In genomic region chr5:113043491-113043931, GRCh38 we compare ENCODE assay signal across 9 cellular contexts.
DNase-seq lines count a peak whose midpoint lies in the region; ATAC-seq and TF ChIP-seq lines count a peak whose summit lies in the region.
"Had no signal": no experiment of that assay in that cellular context is flagged by ENCODE, and none has a peak within 500 bp of the region (broad histone marks: within the 10 kb centered on the region; RNA-seq: fewer than 3 reads in every experiment).

No MANE protein-coding gene starts in this region.

- ATAC-seq in DND-41 (ENCODE audit: insufficient read depth, low read depth) (no peak), GM21723 (IDR thresholded peaks at IDR 0.05; ENCODE audit: unreplicated experiment) (no peak)
- ATAC-seq in stimulated activated memory B cell treated with anti-CD40 and anti-IgM and Interleukin-4, amounts not matched to agents 10 μg/mL and 1 μg/mL and 100 μg/mL, for 72 hours = no peak

- no peak overlapping the region for H3K4me3 Mint-ChIP-seq in endodermal cell
- H3K4me3 Mint-ChIP-seq in stimulated activated memory B cell treated with anti-CD40 and anti-IgM and Interleukin-4, amounts not matched to agents 10 μg/mL and 1 μg/mL and 100 μg/mL, for 72 hours = no peak overlapping the region

- H3K36me3 ChIP-seq in DND-41 (ENCODE audit: insufficient read depth, low read length) (no peaks in the 10 kb centered on the region), endodermal cell (ENCODE audit: control insufficient read depth, insufficient read depth, low read length) (peaks cover 94% of the 10 kb centered on the region), ovary (no peaks in the 10 kb centered on the region)

- TF ChIP-seq EP300 in ovary (IDR thresholded peaks at IDR 0.05) = no peak

- TF ChIP-seq CTCF in DND-41 (IDR thresholded peaks at IDR 0.05; ENCODE audit: borderline replicate concordance, extremely low read depth, low read length, poor library complexity, severe bottlenecking) (peak; percentile 52), endodermal cell (conservative IDR thresholded peaks at IDR 0.05) (peak; percentile 59), ovary (IDR thresholded peaks at IDR 0.05) (no peak)

- H3K9me3 Mint-ChIP-seq in endodermal cell = no peaks in the 10 kb centered on the region
- H3K9me3 Mint-ChIP-seq in stimulated activated memory B cell treated with anti-CD40 and anti-IgM and Interleukin-4, amounts not matched to agents 10 μg/mL and 1 μg/mL and 100 μg/mL, for 72 hours = no peaks in the 10 kb centered on the region

- H3K27me3 Mint-ChIP-seq in endodermal cell (ENCODE audit: insufficient read depth) = no peaks in the 10 kb centered on the region
- H3K27me3 Mint-ChIP-seq in stimulated activated memory B cell treated with anti-CD40 and anti-IgM and Interleukin-4, amounts not matched to agents 10 μg/mL and 1 μg/mL and 100 μg/mL, for 72 hours = peaks cover 6% of the 10 kb centered on the region

- 92 to 93% methylated on average over 11 to 16 of the region's 16 CpGs for WGBS in endodermal cell (ENCODE audit: insufficient coverage in 1 of 2, insufficient read length in 1 of 2), 2 experiments
- WGBS in ovary, 3 donors = 36 to 54% (median 50%) methylated on average over 16 of the region's 16 CpGs

- no peaks in the 10 kb centered on the region for H3K4me1 Mint-ChIP-seq in endodermal cell
- H3K4me1 Mint-ChIP-seq in stimulated activated memory B cell treated with anti-CD40 and anti-IgM and Interleukin-4, amounts not matched to agents 10 μg/mL and 1 μg/mL and 100 μg/mL, for 72 hours = peaks cover 17% of the 10 kb centered on the region

- intact Hi-C loops in ovary (cut with DNase I) = no loop called here

- no peak for TF ChIP-seq POLR2A in ovary (IDR thresholded peaks at IDR 0.05)

- H3K4me2 ChIP-seq in DND-41 (ENCODE audit: insufficient read depth, low read length) = no peak overlapping the region

- H3K27me3 ChIP-seq in DND-41 (ENCODE audit: insufficient read depth, low read length, poor library complexity) (no peaks in the 10 kb centered on the region), endodermal cell (ENCODE audit: control insufficient read depth, insufficient read depth, low read length, poor library complexity, severe bottlenecking) (no peaks in the 10 kb centered on the region), ovary (no peaks in the 10 kb centered on the region)

- H4K20me1 ChIP-seq in DND-41 (ENCODE audit: insufficient read depth, low read length) = no peaks in the 10 kb centered on the region

- H3K36me3 Mint-ChIP-seq in endodermal cell (ENCODE audit: low read depth) = peaks cover 85% of the 10 kb centered on the region
- no peaks in the 10 kb centered on the region for H3K36me3 Mint-ChIP-seq in stimulated activated memory B cell treated with anti-CD40 and anti-IgM and Interleukin-4, amounts not matched to agents 10 μg/mL and 1 μg/mL and 100 μg/mL, for 72 hours

- H3K9me3 ChIP-seq in DND-41 (ENCODE audit: insufficient read depth, low read length, severe bottlenecking) = no peaks in the 10 kb centered on the region
- no peaks in the 10 kb centered on the region for H3K9me3 ChIP-seq in endodermal cell (ENCODE audit: control insufficient read depth, low read length)
- no peaks in the 10 kb centered on the region for H3K9me3 ChIP-seq in ovary

- peak overlapping the region; percentile 72 for H3K27ac Mint-ChIP-seq in endodermal cell
- H3K27ac Mint-ChIP-seq in stimulated activated memory B cell treated with anti-CD40 and anti-IgM and Interleukin-4, amounts not matched to agents 10 μg/mL and 1 μg/mL and 100 μg/mL, for 72 hours = no peak overlapping the region

- H3K27ac ChIP-seq in DND-41 (ENCODE audit: low read length) = no peak overlapping the region
- H3K27ac ChIP-seq in endodermal cell (ENCODE audit: low read depth, low read length) = no peak overlapping the region
- H3K27ac ChIP-seq in ovary = peak overlapping the region in 1 of 2 donors; percentile 11

- H3K4me1 ChIP-seq in DND-41 (ENCODE audit: insufficient read depth, low read length) (peaks cover 12% of the 10 kb centered on the region), endodermal cell (ENCODE audit: control insufficient read depth, insufficient read depth, low read length) (no peaks in the 10 kb centered on the region), ovary (ENCODE audit: insufficient read depth) (peaks cover 14% of the 10 kb centered on the region)

- no peak for DNase-seq in DND-41
- DNase-seq in NCI-H446 (lab: John Stamatoyannopoulos, UW) = peak; percentile 78 to 84
- DNase-seq in endodermal cell = peak; percentile 87
- DNase-seq in ovary = peak in 4 of 5 donors; percentile 46 to 73 (median 68)
- DNase-seq in NOMO-1 treated with dmso at 0.1 percent for 144 hours (lab: John Stamatoyannopoulos, UW; ENCODE audit: unreplicated experiment) = no peak
- no peak for DNase-seq in effector CD4-positive, alpha-beta T cell
- DNase-seq: NCI-H226 had no signal

- H3K9ac ChIP-seq in DND-41 (ENCODE audit: low read depth, low read length) (no peak overlapping the region), endodermal cell (ENCODE audit: extremely low read depth, low read length, poor library complexity, severe bottlenecking) (no peak overlapping the region)

- no peak overlapping the region for H3K4me3 ChIP-seq in DND-41 (ENCODE audit: low read depth in 1 of 2, low read length in 2 of 2)
- H3K4me3 ChIP-seq in endodermal cell (ENCODE audit: low read length) = no peak overlapping the region
- no peak overlapping the region for H3K4me3 ChIP-seq in ovary

- H3K79me2 ChIP-seq in DND-41 (ENCODE audit: insufficient read depth, low read length) = no peaks in the 10 kb centered on the region

- H2AFZ ChIP-seq in DND-41 (ENCODE audit: low read depth, low read length) = 0 out of 2 replicates have a peak overlapping the region, but pooled peaks have one; percentile 49

Comparison
In these comparisons a context has a peak if more than half of its experiments do, and no peak if none do; other contexts are left out.
1. DNase-seq: peak in NCI-H446 (2 of 2), endodermal cell (single experiment) and ovary (4 of 5); none in DND-41 (single experiment), NOMO-1 treated with dmso at 0.1 percent for 144 hours (single experiment) and effector CD4-positive, alpha-beta T cell (single experiment).
2. CTCF ChIP-seq: peak in DND-41 (single experiment) and endodermal cell (single experiment); none in ovary (0 of 3).